Comparison of ENCODE assay signal across 8 cellular contexts in the genomic region with DNA sequence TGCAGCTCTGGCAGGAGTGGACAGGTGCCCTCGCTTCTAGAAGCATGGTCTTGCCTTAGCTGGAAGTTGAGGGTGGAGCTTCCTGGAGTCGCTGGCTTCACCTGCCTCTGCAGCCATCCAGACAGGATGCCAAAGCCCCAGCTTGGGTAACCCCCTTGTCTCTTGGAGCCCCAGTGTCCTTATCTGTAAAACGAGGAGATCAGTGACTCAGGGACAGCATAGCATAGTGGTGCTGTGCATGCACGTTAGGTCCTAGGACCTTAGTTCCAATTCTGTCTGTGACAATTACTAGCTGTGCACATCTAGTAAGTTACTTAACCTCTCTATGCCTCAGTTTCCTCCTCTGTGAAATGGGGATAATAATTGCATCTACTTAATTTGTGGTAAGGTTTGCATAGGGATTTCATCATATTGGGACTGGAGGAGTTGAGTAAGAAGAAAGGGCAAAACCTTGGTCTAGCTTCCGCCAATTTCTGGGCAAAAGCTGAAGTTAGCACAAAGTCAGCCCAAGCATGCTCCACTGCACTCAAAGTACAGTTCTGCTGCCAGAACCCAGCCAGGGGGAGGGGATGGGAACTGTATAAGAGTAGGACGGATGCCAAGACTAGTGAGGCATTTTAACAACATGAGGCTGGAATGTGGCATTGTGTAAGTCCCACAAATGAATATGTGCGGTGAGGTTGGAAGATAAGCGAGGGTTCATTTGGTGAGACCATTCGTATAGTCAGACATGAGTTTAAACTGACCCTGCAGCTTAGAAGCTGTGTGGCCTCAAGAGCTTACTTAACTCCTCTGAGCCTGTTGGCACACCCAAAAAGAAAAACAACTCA. TPM values are rescaled to one million over a fixed set of nuclear protein-coding genes. Genes with fewer than 3 reads are reported as not detected.
DNase-seq lines count a peak whose midpoint lies in the region; ATAC-seq and TF ChIP-seq lines count a peak whose summit lies in the region.

No MANE protein-coding gene starts in this region.

- H2AFZ ChIP-seq in GM23248, result no peak overlapping the region

- no peak for ATAC-seq in HG03439 (IDR thresholded peaks at IDR 0.05; ENCODE audit: unreplicated experiment)

- H3F3A ChIP-seq in GM23248 (ENCODE audit: insufficient read depth), result peaks cover 32% of the 10 kb centered on the region

- no peaks in the 10 kb centered on the region for H3K9me2 ChIP-seq in GM23248 (ENCODE audit: insufficient read depth)

- no peaks in the 10 kb centered on the region for H4K20me1 ChIP-seq in GM23248 (ENCODE audit: insufficient read depth)

- H3K4me3 ChIP-seq in GM23248, result no peak overlapping the region
- no peak overlapping the region for H3K4me3 ChIP-seq in fibroblast of mammary gland (ENCODE audit: control insufficient read depth, low read depth, low read length)
- no peak overlapping the region for H3K4me3 ChIP-seq in BE2C (ENCODE audit: low read depth, low read length)

- H3K36me3 ChIP-seq in GM23248 (ENCODE audit: low read depth) (no peaks in the 10 kb centered on the region), BE2C (no peaks in the 10 kb centered on the region)

- H3K27me3 ChIP-seq in GM23248 (replicated peaks; ENCODE audit: insufficient read depth) (no peaks in the 10 kb centered on the region), BE2C (no peaks in the 10 kb centered on the region)

- H3K9me3 ChIP-seq in GM23248 (ENCODE audit: low read depth), result no peaks in the 10 kb centered on the region
- H3K9me3 ChIP-seq in BE2C, result no peaks in the 10 kb centered on the region

- DNase-seq in GM23248 (peak; percentile 100), RKO (ENCODE audit: low spot score) (peak; percentile 66), fibroblast of mammary gland (ENCODE audit: low read depth) (peak; percentile 100), renal cortical epithelial cell (ENCODE audit: low read depth) (peak; percentile 100), BE2C (no peak), COLO668 (lab: John Stamatoyannopoulos, UW; ENCODE audit: unreplicated experiment) (no peak), NCI-H1694 treated with DMSO at 0.1 percent for 48 hours (lab: John Stamatoyannopoulos, UW) (no peak)

- in situ Hi-C loops in GM23248 (cut with MboI), result no loop called here

- H3K4me1 ChIP-seq in GM23248 (ENCODE audit: insufficient read depth) (peaks cover 48% of the 10 kb centered on the region), BE2C (no peaks in the 10 kb centered on the region)

- H3K4me2 ChIP-seq in GM23248 (ENCODE audit: unreplicated experiment), result peak overlapping the region; percentile 49

- peak overlapping the region; percentile 73 for H3K27ac ChIP-seq in GM23248

- 20 to 22% methylated on average over 9 of the region's 9 CpGs for WGBS in GM23248 (ENCODE audit: low coverage in 1 of 2, low lambda C conversion rate in 2 of 2, missing lambda C conversion rate in 2 of 2), 2 experiments

- TF ChIP-seq CTCF in fibroblast of mammary gland (conservative IDR thresholded peaks at IDR 0.05; ENCODE audit: control insufficient read depth, insufficient read depth, low read depth, low read length) (no peak), BE2C (IDR thresholded peaks at IDR 0.05; ENCODE audit: low read depth, low read length) (no peak)

- no peaks in the 10 kb centered on the region for H3K79me2 ChIP-seq in GM23248 (ENCODE audit: insufficient read depth)

- H3K9ac ChIP-seq in GM23248, result peak overlapping the region; percentile 14

RNA-seq across cellular contexts. Expression of gene TOX2, which starts 24.5 kb away (rescaled TPM):
- total RNA-seq in GM23248 (2014; rRNA removed; shearing (Covaris generic)), result 0.97 and 4.3 TPM in 2 replicates
- polyA plus RNA-seq in GM23248 (2016; fragmentation: Nextera tagmentation; extraction: Ambion mirVana), result 13.9 and 15.9 TPM in 2 replicates
- not detected in 2 replicates for total RNA-seq in renal cortical epithelial cell
- 28.3 TPM for polyA plus RNA-seq in BE2C (2012; ENCODE audit: insufficient read depth, insufficient read length, low read depth)

Comparison
In these comparisons a context has a peak if more than half of its experiments do, and no peak if none do; other contexts are left out.
1. DNase-seq: peak in GM23248 (single experiment), RKO (single experiment), fibroblast of mammary gland (single experiment) and renal cortical epithelial cell (single experiment); none in BE2C (single experiment), COLO668 (single experiment) and NCI-H1694 treated with DMSO at 0.1 percent for 48 hours (single experiment).